8 cellular contexts compared by ENCODE assay signal in the genomic region with DNA sequence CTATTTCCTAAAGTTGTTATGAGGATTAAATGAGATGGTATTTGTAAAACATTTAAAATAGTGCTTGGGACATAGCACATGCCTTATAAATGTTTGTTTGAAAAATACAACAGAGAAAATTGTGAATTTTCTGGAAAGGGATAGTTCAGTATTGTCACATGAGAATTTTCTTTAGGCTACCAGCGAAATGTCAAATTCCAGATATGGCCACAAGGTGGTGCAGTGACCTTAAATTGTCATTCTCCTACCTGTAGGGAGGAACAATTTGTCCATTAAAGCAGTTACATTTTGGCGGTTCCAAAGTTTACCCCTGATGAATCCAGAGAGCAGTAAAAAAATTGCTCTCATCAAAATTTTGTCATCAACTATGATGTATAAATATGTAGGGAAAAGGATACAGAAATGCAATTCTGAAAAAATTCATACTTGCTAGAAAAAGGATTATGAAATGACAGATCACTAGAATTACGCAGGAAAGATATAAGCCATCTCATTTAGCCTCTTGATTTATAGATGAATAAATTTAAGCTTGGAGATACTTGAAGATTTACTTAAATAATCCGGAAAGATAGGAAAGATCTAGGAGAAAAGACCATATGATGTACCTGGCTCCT. TPM values are rescaled to one million over a fixed set of nuclear protein-coding genes. Genes with fewer than 3 reads are reported as not detected.
DNase-seq lines count a peak whose midpoint lies in the region; ATAC-seq and TF ChIP-seq lines count a peak whose summit lies in the region.

No MANE protein-coding gene starts in this region.

- no peaks in the 10 kb centered on the region for H3K36me3 ChIP-seq in GM23338 (ENCODE audit: insufficient read depth)

- H3K4me1 ChIP-seq in GM23338 (ENCODE audit: insufficient read depth), result no peaks in the 10 kb centered on the region

- no peak overlapping the region for H3K27ac ChIP-seq in C4-2B
- H3K27ac ChIP-seq in GM23338 (ENCODE audit: low read depth), result no peak overlapping the region

- no peaks in the 10 kb centered on the region for H4K20me1 ChIP-seq in GM23338 (replicated peaks; ENCODE audit: insufficient read depth)

- ATAC-seq in GM23338, result peak; percentile 46; the same call in 2 of the 3 replicates
- peak; percentile 59 for ATAC-seq in effector memory CD8-positive, alpha-beta T cell (replicated peaks)

- H2AFZ ChIP-seq in GM23338, result no peak overlapping the region

- H3K27me3 Mint-ChIP-seq in GM23338 (ENCODE audit: insufficient read depth, low read depth, poor library complexity), result no peaks in the 10 kb centered on the region
- peaks cover 10% of the 10 kb centered on the region for H3K27me3 Mint-ChIP-seq in activated CD4-positive, alpha-beta memory T cell treated with anti-CD3 and anti-CD28 coated beads for 36 hours
- H3K27me3 Mint-ChIP-seq in effector memory CD8-positive, alpha-beta T cell, result peaks cover 10 to 30% of the 10 kb centered on the region in 2 donors

- no peak overlapping the region for H3K4me2 ChIP-seq in GM23338

- H3K79me2 ChIP-seq in GM23338 (replicated peaks; ENCODE audit: insufficient read depth), result no peaks in the 10 kb centered on the region

- H3K4me3 ChIP-seq in GM23338, result no peak overlapping the region

- CTCF ChIA-PET in activated CD4-positive, alpha-beta memory T cell treated with anti-CD3 and anti-CD28 coated beads for 36 hours (lab: Charles Lee), result interaction anchor here (1.0 to 2.2 kb wide), 6 partner anchors 8 to 132 kb away, joined by 3 to 60 read pairs (median 4); no protein-coding TSS in a partner anchor

- no peaks in the 10 kb centered on the region for H3K4me1 Mint-ChIP-seq in GM23338
- no peaks in the 10 kb centered on the region for H3K4me1 Mint-ChIP-seq in activated CD4-positive, alpha-beta memory T cell treated with anti-CD3 and anti-CD28 coated beads for 36 hours (ENCODE audit: low read depth)
- no peaks in the 10 kb centered on the region for H3K4me1 Mint-ChIP-seq in effector memory CD8-positive, alpha-beta T cell (ENCODE audit: low read depth in 2 of 2)

- no peaks in the 10 kb centered on the region for H3F3A ChIP-seq in GM23338 (replicated peaks; ENCODE audit: low read depth)

- no peak overlapping the region for H3K27ac Mint-ChIP-seq in GM23338
- H3K27ac Mint-ChIP-seq in activated CD4-positive, alpha-beta memory T cell treated with anti-CD3 and anti-CD28 coated beads for 36 hours, result no peak overlapping the region
- no peak overlapping the region for H3K27ac Mint-ChIP-seq in effector memory CD8-positive, alpha-beta T cell

- peak; percentile 78 for DNase-seq in GM23338 (ENCODE audit: low spot score)
- DNase-seq in NCI-H460 (ENCODE audit: extremely low read depth, low read depth), result peak; percentile 47
- DNase-seq in activated CD4-positive, alpha-beta memory T cell treated with anti-CD3 and anti-CD28 coated beads for 36 hours, result peak; percentile 72
- peak; percentile 69 to 72 (median 72) for DNase-seq in effector memory CD8-positive, alpha-beta T cell
- peak; percentile 34 for DNase-seq in middle frontal gyrus (ENCODE audit: extremely low spot score, low spot score)
- peak; percentile 18 to 42 for DNase-seq in stimulated activated CD8-positive, alpha-beta memory T cell treated with anti-CD3 and anti-CD28 coated beads, Interleukin-4, amount 100 ng/mL, for 4 hours (ENCODE audit: low read depth in 2 of 2, low spot score in 1 of 2)
- no peak for DNase-seq in OCI-M2 (lab: John Stamatoyannopoulos, UW; ENCODE audit: unreplicated experiment)

- no peaks in the 10 kb centered on the region for H3K36me3 Mint-ChIP-seq in GM23338 (ENCODE audit: low read depth)
- peaks cover 7% of the 10 kb centered on the region for H3K36me3 Mint-ChIP-seq in activated CD4-positive, alpha-beta memory T cell treated with anti-CD3 and anti-CD28 coated beads for 36 hours
- H3K36me3 Mint-ChIP-seq in effector memory CD8-positive, alpha-beta T cell (ENCODE audit: insufficient read depth), result no peaks in the 10 kb centered on the region

- H3K27me3 ChIP-seq in GM23338 (ENCODE audit: insufficient read depth), result no peaks in the 10 kb centered on the region

- TF ChIP-seq CTCF in C4-2B (conservative IDR thresholded peaks at IDR 0.05), result peak; percentile 85
- peak; percentile 81 to 83 for TF ChIP-seq CTCF in GM23338 (conservative IDR thresholded peaks at IDR 0.05; ENCODE audit: low read depth in 2 of 2)

- POLR2A ChIA-PET in activated CD4-positive, alpha-beta memory T cell treated with anti-CD3 and anti-CD28 coated beads for 36 hours (lab: Charles Lee), result no interaction called here

- H3K9me2 ChIP-seq in GM23338 (ENCODE audit: insufficient read depth), result no peaks in the 10 kb centered on the region

- no peaks in the 10 kb centered on the region; the same call in 2 of the 3 replicates for H3K9me3 Mint-ChIP-seq in GM23338
- peaks cover 19% of the 10 kb centered on the region for H3K9me3 Mint-ChIP-seq in activated CD4-positive, alpha-beta memory T cell treated with anti-CD3 and anti-CD28 coated beads for 36 hours
- H3K9me3 Mint-ChIP-seq in effector memory CD8-positive, alpha-beta T cell, result peaks cover 7% of the 10 kb centered on the region in 2 donors

- intact Hi-C loops in activated CD4-positive, alpha-beta memory T cell treated with anti-CD3 and anti-CD28 coated beads for 36 hours (cut with micrococcal nuclease), result loop anchor here (1.0 kb wide), 2 partner anchors 73 to 133 kb away; no protein-coding TSS in a partner anchor

- H3K4me3 Mint-ChIP-seq in GM23338, result no peak overlapping the region
- H3K4me3 Mint-ChIP-seq in activated CD4-positive, alpha-beta memory T cell treated with anti-CD3 and anti-CD28 coated beads for 36 hours, result no peak overlapping the region
- H3K4me3 Mint-ChIP-seq in effector memory CD8-positive, alpha-beta T cell, result no peak overlapping the region

TF ChIP-seq in GM23338, 12 proteins besides CTCF, POLR2A, EP300 and RAD21 (continues in another document):
- TF ChIP-seq ETS1 (IDR thresholded peaks at IDR 0.05) (no peak), STAT1 (IDR thresholded peaks at IDR 0.05; ENCODE audit: unreplicated experiment) (no peak), POLR2AphosphoS5 (IDR thresholded peaks at IDR 0.05; ENCODE audit: low read depth) (no peak)
- TF ChIP-seq, protein P1, sequence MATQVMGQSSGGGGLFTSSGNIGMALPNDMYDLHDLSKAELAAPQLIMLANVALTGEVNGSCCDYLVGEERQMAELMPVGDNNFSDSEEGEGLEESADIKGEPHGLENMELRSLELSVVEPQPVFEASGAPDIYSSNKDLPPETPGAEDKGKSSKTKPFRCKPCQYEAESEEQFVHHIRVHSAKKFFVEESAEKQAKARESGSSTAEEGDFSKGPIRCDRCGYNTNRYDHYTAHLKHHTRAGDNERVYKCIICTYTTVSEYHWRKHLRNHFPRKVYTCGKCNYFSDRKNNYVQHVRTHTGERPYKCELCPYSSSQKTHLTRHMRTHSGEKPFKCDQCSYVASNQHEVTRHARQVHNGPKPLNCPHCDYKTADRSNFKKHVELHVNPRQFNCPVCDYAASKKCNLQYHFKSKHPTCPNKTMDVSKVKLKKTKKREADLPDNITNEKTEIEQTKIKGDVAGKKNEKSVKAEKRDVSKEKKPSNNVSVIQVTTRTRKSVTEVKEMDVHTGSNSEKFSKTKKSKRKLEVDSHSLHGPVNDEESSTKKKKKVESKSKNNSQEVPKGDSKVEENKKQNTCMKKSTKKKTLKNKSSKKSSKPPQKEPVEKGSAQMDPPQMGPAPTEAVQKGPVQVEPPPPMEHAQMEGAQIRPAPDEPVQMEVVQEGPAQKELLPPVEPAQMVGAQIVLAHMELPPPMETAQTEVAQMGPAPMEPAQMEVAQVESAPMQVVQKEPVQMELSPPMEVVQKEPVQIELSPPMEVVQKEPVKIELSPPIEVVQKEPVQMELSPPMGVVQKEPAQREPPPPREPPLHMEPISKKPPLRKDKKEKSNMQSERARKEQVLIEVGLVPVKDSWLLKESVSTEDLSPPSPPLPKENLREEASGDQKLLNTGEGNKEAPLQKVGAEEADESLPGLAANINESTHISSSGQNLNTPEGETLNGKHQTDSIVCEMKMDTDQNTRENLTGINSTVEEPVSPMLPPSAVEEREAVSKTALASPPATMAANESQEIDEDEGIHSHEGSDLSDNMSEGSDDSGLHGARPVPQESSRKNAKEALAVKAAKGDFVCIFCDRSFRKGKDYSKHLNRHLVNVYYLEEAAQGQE (IDR thresholded peaks at IDR 0.05; ENCODE audit: unreplicated experiment), result no peak

RNA-seq across cellular contexts. Expression of gene TSHB, which starts 50.2 kb away (rescaled TPM):
- not detected in 2 replicates for total RNA-seq in GM23338 (2014; rRNA removed; shearing (Covaris generic))
- not detected in 2 replicates for polyA plus RNA-seq in GM23338 (2016; fragmentation: Nextera tagmentation; extraction: Ambion mirVana)
- not detected in 2 replicates for total RNA-seq in NCI-H460 (2014; rRNA removed; shearing (Covaris generic))
- not detected in 2 replicates for polyA plus RNA-seq in NCI-H460 (2014; cell fraction: nucleus; rRNA removed)
- total RNA-seq in activated CD4-positive, alpha-beta memory T cell treated with anti-CD3 and anti-CD28 coated beads for 36 hours, result not detected
